ENCODE assay signal across 1 cellular context in genomic region chr2:219473511-219473910, GRCh38.
A peak's percentile ranks its signal among the peaks of the same experiment; 100 is the strongest.
TF ChIP-seq lines count a peak whose summit lies in the region.

No MANE protein-coding gene starts in this region.

TF ChIP-seq in HepG2, 621 proteins besides CTCF, POLR2A, EP300 and RAD21:
- TF ChIP-seq ZNF768 (CRISPR knock-in tag; IDR thresholded peaks at IDR 0.05) (0 out of 2 replicates have a peak, but pooled peaks have one; percentile 6), MNT (IDR thresholded peaks at IDR 0.05) (no peak), PAXIP1 (CRISPR knock-in tag; conservative IDR thresholded peaks at IDR 0.05) (no peak)
- TF ChIP-seq, protein P1, sequence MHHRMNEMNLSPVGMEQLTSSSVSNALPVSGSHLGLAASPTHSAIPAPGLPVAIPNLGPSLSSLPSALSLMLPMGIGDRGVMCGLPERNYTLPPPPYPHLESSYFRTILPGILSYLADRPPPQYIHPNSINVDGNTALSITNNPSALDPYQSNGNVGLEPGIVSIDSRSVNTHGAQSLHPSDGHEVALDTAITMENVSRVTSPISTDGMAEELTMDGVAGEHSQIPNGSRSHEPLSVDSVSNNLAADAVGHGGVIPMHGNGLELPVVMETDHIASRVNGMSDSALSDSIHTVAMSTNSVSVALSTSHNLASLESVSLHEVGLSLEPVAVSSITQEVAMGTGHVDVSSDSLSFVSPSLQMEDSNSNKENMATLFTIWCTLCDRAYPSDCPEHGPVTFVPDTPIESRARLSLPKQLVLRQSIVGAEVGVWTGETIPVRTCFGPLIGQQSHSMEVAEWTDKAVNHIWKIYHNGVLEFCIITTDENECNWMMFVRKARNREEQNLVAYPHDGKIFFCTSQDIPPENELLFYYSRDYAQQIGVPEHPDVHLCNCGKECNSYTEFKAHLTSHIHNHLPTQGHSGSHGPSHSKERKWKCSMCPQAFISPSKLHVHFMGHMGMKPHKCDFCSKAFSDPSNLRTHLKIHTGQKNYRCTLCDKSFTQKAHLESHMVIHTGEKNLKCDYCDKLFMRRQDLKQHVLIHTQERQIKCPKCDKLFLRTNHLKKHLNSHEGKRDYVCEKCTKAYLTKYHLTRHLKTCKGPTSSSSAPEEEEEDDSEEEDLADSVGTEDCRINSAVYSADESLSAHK (CRISPR knock-in tag; IDR thresholded peaks at IDR 0.05; ENCODE audit: borderline replicate concordance): no peak
TF ChIP-seq in HepG2: peak in this region for 1.
